Comparison of ENCODE assay signal across 5 cellular contexts in the genomic region with DNA sequence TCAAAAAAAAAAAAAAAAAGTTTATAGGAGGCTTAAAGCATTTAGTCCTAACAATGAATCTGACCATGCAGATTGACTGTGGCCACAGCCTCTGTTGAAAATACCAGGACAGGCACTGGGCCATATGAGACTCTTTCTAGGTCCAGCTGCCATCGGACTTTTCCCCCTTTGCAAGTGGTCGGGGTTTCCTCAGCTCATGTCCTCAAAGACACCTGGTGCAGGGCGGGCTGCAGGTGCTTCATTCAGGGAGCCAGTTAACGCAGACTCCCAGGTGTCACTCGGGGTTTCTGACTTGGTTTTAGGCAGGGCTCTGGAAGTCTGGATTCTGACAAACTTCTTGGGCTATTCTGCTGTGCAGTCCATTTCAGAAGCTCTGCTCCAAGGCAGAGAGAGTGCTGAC.
"Had no signal": no experiment of that assay in that cellular context is flagged by ENCODE, and none has a peak within 500 bp of the region (broad histone marks: within the 10 kb centered on the region; RNA-seq: fewer than 3 reads in every experiment).

No MANE protein-coding gene starts in this region.

- H3K4me1 ChIP-seq: HAP-1 had no signal

- H3K27ac ChIP-seq: GM23248, HL-60 had no signal

- H3K4me3 ChIP-seq: GM23248, HAP-1 had no signal

- H3K9me3 ChIP-seq: HAP-1 had no signal

- DNase-seq: GM23248, GOT3, HFFc6 had no signal
